In genomic region chr1:54481201-54481884, GRCh38 we compare ENCODE assay signal across 15 cellular contexts.
DNase-seq lines count a peak whose midpoint lies in the region; ATAC-seq and TF ChIP-seq lines count a peak whose summit lies in the region.
"Had no signal": no experiment of that assay in that cellular context is flagged by ENCODE, and none has a peak within 500 bp of the region (broad histone marks: within the 10 kb centered on the region; RNA-seq: fewer than 3 reads in every experiment).

No MANE protein-coding gene starts in this region.

- no peaks in the 10 kb centered on the region for H3K36me3 Mint-ChIP-seq in CD8-positive, alpha-beta memory T cell
- H3K36me3 Mint-ChIP-seq in effector memory CD8-positive, alpha-beta T cell (ENCODE audit: insufficient read depth) = peaks cover 14% of the 10 kb centered on the region

- no peak overlapping the region for H2BK120ac ChIP-seq in neuronal stem cell (ENCODE audit: low read depth, low read length)

- no peak overlapping the region for H3K14ac ChIP-seq in neuronal stem cell (ENCODE audit: low read length)

- H3K4me2 ChIP-seq in Loucy (ENCODE audit: low read depth, low read length, poor library complexity, severe bottlenecking) (peak overlapping the region; percentile 59), neuronal stem cell (ENCODE audit: insufficient read depth, low read length, poor library complexity, severe bottlenecking) (no peak overlapping the region), SK-N-SH (no peak overlapping the region)

- peaks cover 0 to 1% (median 0%) of the 10 kb centered on the region in 5 donors for H3K9me3 Mint-ChIP-seq in CD8-positive, alpha-beta memory T cell
- no peaks in the 10 kb centered on the region for H3K9me3 Mint-ChIP-seq in effector memory CD8-positive, alpha-beta T cell

- no peak overlapping the region for H3K4ac ChIP-seq in neuronal stem cell (ENCODE audit: low read length)

- no peak overlapping the region for H3K27ac ChIP-seq in CD8-positive, alpha-beta memory T cell (ENCODE audit: low read depth, low read length)
- H3K27ac ChIP-seq in neuronal stem cell (replicated peaks; ENCODE audit: low read length) (no peak overlapping the region), SK-N-SH (ENCODE audit: low read depth in 2 of 2, low read length in 1 of 2) (no peak overlapping the region)
- H3K27ac ChIP-seq: gastroesophageal sphincter, thoracic aorta had no signal

- TF ChIP-seq CTCF in Loucy (conservative IDR thresholded peaks at IDR 0.05; ENCODE audit: low read length) = no peak
- TF ChIP-seq CTCF in SK-N-SH (IDR thresholded peaks at IDR 0.05) = no peak

- no peak overlapping the region for H3K23ac ChIP-seq in neuronal stem cell (ENCODE audit: low read depth, low read length, poor library complexity)

- H3F3A ChIP-seq in Loucy (ENCODE audit: low read depth) (no peaks in the 10 kb centered on the region), SK-N-SH (replicated peaks; ENCODE audit: insufficient read depth) (no peaks in the 10 kb centered on the region)

- no peak overlapping the region for H4K91ac ChIP-seq in neuronal stem cell (ENCODE audit: low read depth, low read length, poor library complexity)

- H2BK12ac ChIP-seq in neuronal stem cell (ENCODE audit: low read length) = peak overlapping the region; percentile 47

- CTCF ChIA-PET in CD8-positive, alpha-beta memory T cell (lab: Charles Lee) = interaction anchor here (0.8 to 6.3 kb wide), 3 partner anchors 7 to 399 kb away, joined by 3 to 48 read pairs (median 6); partner anchors contain the start of gene SSBP3
- CTCF ChIA-PET in SK-N-SH (lab: Yijun Ruan, JAX) = interaction anchor here (0.7 to 1.2 kb wide), 4 partner anchors 15 to 400 kb away, joined by 3 to 4 read pairs (median 3); no protein-coding TSS in a partner anchor

- peaks cover 55% of the 10 kb centered on the region for H3K4me1 ChIP-seq in CD8-positive, alpha-beta memory T cell (ENCODE audit: insufficient read depth, low read length)
- H3K4me1 ChIP-seq in Loucy (ENCODE audit: insufficient read depth, low read length, poor library complexity, severe bottlenecking) = peaks cover 32% of the 10 kb centered on the region
- peaks cover 23 to 26% of the 10 kb centered on the region in 2 donors for H3K4me1 ChIP-seq in neuronal stem cell (ENCODE audit: control insufficient read depth in 2 of 2, insufficient read depth in 1 of 2, low read depth in 1 of 2, low read length in 2 of 2)
- H3K4me1 ChIP-seq in SK-N-SH (ENCODE audit: control insufficient read depth in 1 of 2, insufficient read depth in 2 of 2, low read depth in 1 of 2, low read length in 1 of 2) = peaks cover 0 to 11% of the 10 kb centered on the region in 2 experiments; a peak in 1 of 4 replicates

- peaks cover 74 to 82% (median 80%) of the 10 kb centered on the region in 3 donors for H3K4me1 Mint-ChIP-seq in CD8-positive, alpha-beta memory T cell
- peaks cover 69 to 71% of the 10 kb centered on the region in 2 donors for H3K4me1 Mint-ChIP-seq in effector memory CD8-positive, alpha-beta T cell (ENCODE audit: low read depth in 2 of 2)

- H2BK15ac ChIP-seq in neuronal stem cell (ENCODE audit: low read length) = no peak overlapping the region

- peak overlapping the region; percentile 4 for H3K4me3 ChIP-seq in CD8-positive, alpha-beta memory T cell (ENCODE audit: low read length)
- H3K4me3 ChIP-seq in Loucy (ENCODE audit: low read length, poor library complexity, severe bottlenecking) (no peak overlapping the region), neuronal stem cell (ENCODE audit: low read length in 2 of 2) (no peak overlapping the region), SK-N-SH (ENCODE audit: low read depth in 2 of 2, low read length in 1 of 2) (no peak overlapping the region)
- H3K4me3 ChIP-seq: gastroesophageal sphincter, MG63, thoracic aorta had no signal

- H4K8ac ChIP-seq in neuronal stem cell (ENCODE audit: low read depth, low read length) = no peak overlapping the region

- H3K9me2 ChIP-seq in Loucy (replicated peaks; ENCODE audit: low read depth, low read length) (no peaks in the 10 kb centered on the region), SK-N-SH (no peaks in the 10 kb centered on the region)

- no peak overlapping the region for H2BK5ac ChIP-seq in neuronal stem cell (ENCODE audit: low read length)

- no peak for TF ChIP-seq RAD21 in SK-N-SH (IDR thresholded peaks at IDR 0.05; ENCODE audit: low read length)

- no peaks in the 10 kb centered on the region for H3K36me3 ChIP-seq in CD8-positive, alpha-beta memory T cell (ENCODE audit: insufficient read depth, low read length)
- no peaks in the 10 kb centered on the region for H3K36me3 ChIP-seq in Loucy (ENCODE audit: insufficient read depth, low read length)
- no peaks in the 10 kb centered on the region for H3K36me3 ChIP-seq in neuronal stem cell (replicated peaks in 1 of 2; ENCODE audit: control insufficient read depth in 2 of 2, insufficient read depth in 2 of 2, low read length in 2 of 2)
- H3K36me3 ChIP-seq in SK-N-SH (replicated peaks in 1 of 2; ENCODE audit: control insufficient read depth in 1 of 2, insufficient read depth in 2 of 2, low read length in 1 of 2) = no peaks in the 10 kb centered on the region
- H3K36me3 ChIP-seq: gastroesophageal sphincter, MG63, thoracic aorta had no signal

- DNase-seq in CD8-positive, alpha-beta memory T cell = peak in 2 of 5 donors; percentile 20 to 62
- peak; percentile 22 to 43 (median 34) for DNase-seq in effector memory CD8-positive, alpha-beta T cell
- DNase-seq in neuronal stem cell (ENCODE audit: low spot score) = no peak
- no peak for DNase-seq in SK-N-SH
- DNase-seq in cerebellar cortex (ENCODE audit: low spot score) = no peak
- DNase-seq: activated CD4-positive, alpha-beta T cell treated with anti-CD3 and anti-CD28 coated beads, Interleukin-2, amount 50 U/mL, for 1 hour; activated gamma-delta T cell treated with Interleukin-2 at 50 U/mL for 16 hours; GDM1; MG63; stimulated activated CD4-positive, alpha-beta T cell treated with anti-CD3 and anti-CD28 coated beads, Interleukin-15, amount 100 ng/mL, for 24 hours had no signal

- H4K20me1 ChIP-seq in Loucy (ENCODE audit: insufficient read depth, low read length, poor library complexity, severe bottlenecking) (no peaks in the 10 kb centered on the region), SK-N-SH (ENCODE audit: insufficient read depth) (no peaks in the 10 kb centered on the region)

- H3K27me3 ChIP-seq in CD8-positive, alpha-beta memory T cell (ENCODE audit: insufficient read depth, low read length, poor library complexity, severe bottlenecking) = no peaks in the 10 kb centered on the region
- H3K27me3 ChIP-seq in Loucy (ENCODE audit: insufficient read depth, low read length, poor library complexity, severe bottlenecking) (no peaks in the 10 kb centered on the region), neuronal stem cell (ENCODE audit: control insufficient read depth in 3 of 3, insufficient read depth in 3 of 3, low read depth in 1 of 3, low read length in 3 of 3) (peaks cover 0 to under 1% (median 0%) of the 10 kb centered on the region in 3 experiments), SK-N-SH (ENCODE audit: insufficient read depth) (no peaks in the 10 kb centered on the region)
- H3K27me3 ChIP-seq: gastroesophageal sphincter, MG63 had no signal

- H2AFZ ChIP-seq in Loucy (ENCODE audit: low read length) (no peak overlapping the region), neuronal stem cell (ENCODE audit: low read length) (no peak overlapping the region), SK-N-SH (ENCODE audit: low read depth) (no peak overlapping the region)

- no peaks in the 10 kb centered on the region for H3K27me3 Mint-ChIP-seq in CD8-positive, alpha-beta memory T cell
- H3K27me3 Mint-ChIP-seq in effector memory CD8-positive, alpha-beta T cell = no peaks in the 10 kb centered on the region

- peak overlapping the region; percentile 39 for H3K18ac ChIP-seq in neuronal stem cell (ENCODE audit: low read length)

- no CpG with 5 or more reads among the region's 5 CpGs for WGBS in neuronal stem cell (ENCODE audit: extremely low coverage in 2 of 2, insufficient read length in 2 of 2, insufficient replicate concordance in 1 of 2), 2 donors
- WGBS in SK-N-SH (ENCODE audit: low lambda C conversion rate) = 91% methylated on average over 4 of the region's 5 CpGs

- peak overlapping the region; percentile 74 to 98 (median 89) for H3K27ac Mint-ChIP-seq in CD8-positive, alpha-beta memory T cell
- peak overlapping the region; percentile 94 to 95 for H3K27ac Mint-ChIP-seq in effector memory CD8-positive, alpha-beta T cell
- H3K27ac Mint-ChIP-seq: progenitor cell of endocrine pancreas had no signal

- H3K4me3 Mint-ChIP-seq in CD8-positive, alpha-beta memory T cell = peak overlapping the region; percentile 26 to 81 (median 72)
- H3K4me3 Mint-ChIP-seq in effector memory CD8-positive, alpha-beta T cell = peak overlapping the region; percentile 66 to 88

- H3K79me2 ChIP-seq in Loucy (ENCODE audit: insufficient read depth, low read length) (no peaks in the 10 kb centered on the region), SK-N-SH (ENCODE audit: insufficient read depth) (no peaks in the 10 kb centered on the region)

- TF ChIP-seq EP300 in SK-N-SH (IDR thresholded peaks at IDR 0.05; ENCODE audit: borderline replicate concordance in 1 of 2, low read depth in 1 of 2, low read length in 1 of 2) = no peak

- POLR2A ChIA-PET in CD8-positive, alpha-beta memory T cell (lab: Charles Lee) = interaction anchor here (0.5 to 1.7 kb wide), 2 partner anchors 7 to 21 kb away, joined by 4 to 6 read pairs; no protein-coding TSS in a partner anchor
- POLR2A ChIA-PET in SK-N-SH (lab: Yijun Ruan, JAX) = no interaction called here

- H3K9me3 ChIP-seq in CD8-positive, alpha-beta memory T cell (ENCODE audit: low read length) = no peaks in the 10 kb centered on the region
- no peaks in the 10 kb centered on the region for H3K9me3 ChIP-seq in Loucy (ENCODE audit: insufficient read depth, low read depth, low read length)
- no peaks in the 10 kb centered on the region for H3K9me3 ChIP-seq in neuronal stem cell (replicated peaks in 1 of 2; ENCODE audit: control insufficient read depth in 2 of 2, insufficient read depth in 1 of 2, low read depth in 1 of 2, low read length in 2 of 2)
- no peaks in the 10 kb centered on the region for H3K9me3 ChIP-seq in SK-N-SH
- H3K9me3 ChIP-seq: gastroesophageal sphincter, MG63, thoracic aorta had no signal

- no peak overlapping the region for H3K9ac ChIP-seq in Loucy (ENCODE audit: low read depth, low read length, poor library complexity, severe bottlenecking)
- H3K9ac ChIP-seq in neuronal stem cell (ENCODE audit: low read depth, low read length, poor library complexity) = no peak overlapping the region
- H3K9ac ChIP-seq in SK-N-SH = no peak overlapping the region

- H2AK5ac ChIP-seq in neuronal stem cell (ENCODE audit: low read depth, low read length) = no peak overlapping the region

- ATAC-seq in effector memory CD8-positive, alpha-beta T cell (replicated peaks) = peak; percentile 86
- ATAC-seq in HG03354 (IDR thresholded peaks at IDR 0.05; ENCODE audit: poor library complexity, severe bottlenecking, unreplicated experiment) = no peak
- ATAC-seq: gastroesophageal sphincter had no signal

- H3K79me1 ChIP-seq in neuronal stem cell (ENCODE audit: low read depth, low read length) = no peaks in the 10 kb centered on the region

Comparison
In these comparisons a context has a peak if more than half of its experiments do, and no peak if none do; other contexts are left out.
1. DNase-seq: peak in effector memory CD8-positive, alpha-beta T cell (3 of 3); none in neuronal stem cell (single experiment), SK-N-SH (single experiment) and cerebellar cortex (single experiment).